Comparison of ENCODE assay signal across 19 cellular contexts in genomic region chr10:49613160-49613881, GRCh38. TPM values are rescaled to one million over a fixed set of nuclear protein-coding genes. Genes with fewer than 3 reads are reported as not detected.
A peak's percentile ranks its signal among the peaks of the same experiment; 100 is the strongest.
DNase-seq lines count a peak whose midpoint lies in the region; ATAC-seq and TF ChIP-seq lines count a peak whose summit lies in the region.
"Had no signal": no experiment of that assay in that cellular context is flagged by ENCODE, and none has a peak within 500 bp of the region (broad histone marks: within the 10 kb centered on the region; RNA-seq: fewer than 3 reads in every experiment).

No MANE protein-coding gene starts in this region.

- no peak overlapping the region for H3K4me3 Mint-ChIP-seq in stimulated activated naive B cell treated with anti-CD40 and anti-IgM and Interleukin-4, amounts not matched to agents 10 μg/mL and 1 μg/mL and 100 μg/mL, for 72 hours
- H3K4me3 Mint-ChIP-seq: activated naive CD8-positive, alpha-beta T cell had no signal

- no peak for TF ChIP-seq EP300 in gastroesophageal sphincter (IDR thresholded peaks at IDR 0.05)

- ATAC-seq in RWPE2 (ENCODE audit: low read depth) (no peak), GM21526 (IDR thresholded peaks at IDR 0.05; ENCODE audit: low FRiP score, unreplicated experiment) (no peak), gastroesophageal sphincter (no peak)
- no peak for ATAC-seq in stimulated activated naive B cell treated with anti-CD40 and anti-IgM and Interleukin-4, amounts not matched to agents 10 μg/mL and 1 μg/mL and 100 μg/mL, for 72 hours (replicated peaks)

- no peak for TF ChIP-seq POLR2A in gastroesophageal sphincter (IDR thresholded peaks at IDR 0.05)

- TF ChIP-seq CTCF in RWPE2 (IDR thresholded peaks at IDR 0.05; ENCODE audit: poor library complexity, severe bottlenecking) (no peak), gastroesophageal sphincter (IDR thresholded peaks at IDR 0.05) (no peak)

- WGBS in gastroesophageal sphincter (ENCODE audit: low coverage in 1 of 2), 2 donors, result 0% methylated on average over 2 of the region's 23 CpGs; no CpG with 5 or more reads in 1 of the 2 donors

- H3K9ac ChIP-seq in iPS-20b (ENCODE audit: low read depth, low read length), result no peak overlapping the region

- H3K4me3 ChIP-seq in RWPE2 (ENCODE audit: severe bottlenecking), result no peak overlapping the region
- H3K4me3 ChIP-seq in iPS-20b (ENCODE audit: low read length), result peak overlapping the region; percentile 53
- no peak overlapping the region for H3K4me3 ChIP-seq in gastroesophageal sphincter
- H3K4me3 ChIP-seq: SJSA1, smooth muscle cell, transverse colon had no signal

- H3K36me3 Mint-ChIP-seq in stimulated activated naive B cell treated with anti-CD40 and anti-IgM and Interleukin-4, amounts not matched to agents 10 μg/mL and 1 μg/mL and 100 μg/mL, for 72 hours, result peaks cover 10 to 13% of the 10 kb centered on the region in 2 donors
- H3K36me3 Mint-ChIP-seq: activated naive CD8-positive, alpha-beta T cell had no signal

- DNase-seq in NCI-H82 (lab: John Stamatoyannopoulos, UW) (peak; percentile 35), NCI-H82 treated with DMSO at 0.1 percent for 48 hours (lab: John Stamatoyannopoulos, UW; ENCODE audit: unreplicated experiment) (no peak), RWPE2 (ENCODE audit: low spot score) (peak; percentile 45)
- no peak for DNase-seq in stimulated activated naive B cell treated with anti-CD40 and anti-IgM and Interleukin-4, amounts not matched to agents 10 μg/mL and 1 μg/mL and 100 μg/mL, for 72 hours
- no peak for DNase-seq in activated naive CD4-positive, alpha-beta T cell treated with anti-CD3 and anti-CD28 coated beads, Interleukin-2, amount 50 U/mL, for 16 hours
- DNase-seq: activated CD4-positive, alpha-beta T cell treated with anti-CD3 and anti-CD28 coated beads for 4 hours; DMS79 treated with DMSO at 0.1 percent for 48 hours; effector memory CD4-positive, alpha-beta T cell; NCI-H2227 treated with DMSO at 0.1 percent for 48 hours; transverse colon had no signal

- peaks cover 69% of the 10 kb centered on the region for H3K27me3 ChIP-seq in RWPE2 (ENCODE audit: insufficient read depth, poor library complexity, severe bottlenecking)
- H3K27me3 ChIP-seq in iPS-20b (ENCODE audit: insufficient read depth, low read length), result peaks cover 100% of the 10 kb centered on the region
- H3K27me3 ChIP-seq in gastroesophageal sphincter, result peaks cover 99% of the 10 kb centered on the region

- H3K4me1 ChIP-seq in RWPE2 (ENCODE audit: insufficient read depth, poor library complexity, severe bottlenecking), result no peaks in the 10 kb centered on the region
- peaks cover 4% of the 10 kb centered on the region; the same call in 1 of the 2 replicates for H3K4me1 ChIP-seq in iPS-20b (ENCODE audit: insufficient read depth, low read length)
- peaks cover 0 to 37% (median 11%) of the 10 kb centered on the region in 3 donors for H3K4me1 ChIP-seq in gastroesophageal sphincter

- H3K36me3 ChIP-seq in RWPE2 (ENCODE audit: low read depth) (no peaks in the 10 kb centered on the region), iPS-20b (ENCODE audit: insufficient read depth, low read depth, low read length) (no peaks in the 10 kb centered on the region), gastroesophageal sphincter (no peaks in the 10 kb centered on the region)
- H3K36me3 ChIP-seq: SJSA1, transverse colon had no signal

- H3K9me3 ChIP-seq in RWPE2 (ENCODE audit: severe bottlenecking) (no peaks in the 10 kb centered on the region), iPS-20b (ENCODE audit: insufficient read depth, low read depth, low read length) (no peaks in the 10 kb centered on the region; the same call in 1 of the 2 replicates), gastroesophageal sphincter (no peaks in the 10 kb centered on the region)
- H3K9me3 ChIP-seq: transverse colon had no signal

- peaks cover 81 to 89% of the 10 kb centered on the region in 2 donors for H3K27me3 Mint-ChIP-seq in stimulated activated naive B cell treated with anti-CD40 and anti-IgM and Interleukin-4, amounts not matched to agents 10 μg/mL and 1 μg/mL and 100 μg/mL, for 72 hours

- H3K27ac ChIP-seq in RWPE2 (ENCODE audit: poor library complexity, severe bottlenecking) (no peak overlapping the region), iPS-20b (ENCODE audit: low read length) (no peak overlapping the region), gastroesophageal sphincter (no peak overlapping the region)
- H3K27ac ChIP-seq: C4-2B, SJSA1, transverse colon had no signal

- peak overlapping the region; percentile 85 for H3K27ac Mint-ChIP-seq in stimulated activated naive B cell treated with anti-CD40 and anti-IgM and Interleukin-4, amounts not matched to agents 10 μg/mL and 1 μg/mL and 100 μg/mL, for 72 hours
- H3K27ac Mint-ChIP-seq: activated naive CD8-positive, alpha-beta T cell had no signal

- peaks cover 26 to 38% of the 10 kb centered on the region in 2 donors for H3K4me1 Mint-ChIP-seq in stimulated activated naive B cell treated with anti-CD40 and anti-IgM and Interleukin-4, amounts not matched to agents 10 μg/mL and 1 μg/mL and 100 μg/mL, for 72 hours

- peaks cover 9 to 10% of the 10 kb centered on the region in 2 donors for H3K9me3 Mint-ChIP-seq in stimulated activated naive B cell treated with anti-CD40 and anti-IgM and Interleukin-4, amounts not matched to agents 10 μg/mL and 1 μg/mL and 100 μg/mL, for 72 hours

RNA-seq across cellular contexts. Expression of gene CHAT, which starts 0.5 kb away (rescaled TPM):
- 1 to 10 TPM in 1 of 4 donors, under 1 TPM in 1, not detected in 2; 0.94 to 1.6 TPM for total RNA-seq in gastroesophageal sphincter
- total RNA-seq: A172, left lobe of liver, SJSA1, smooth muscle cell had no signal

RNA-seq across cellular contexts. Expression of gene SLC18A3, which starts 3.2 kb away (rescaled TPM):
- 1 to 10 TPM in 2 of 4 donors, under 1 TPM in 1, not detected in 1; 0.12 to 1.7 (median 1.5) TPM for total RNA-seq in gastroesophageal sphincter
- total RNA-seq: A172, left lobe of liver, SJSA1, smooth muscle cell had no signal

Comparison
In these comparisons a context has a peak if more than half of its experiments do, and no peak if none do; other contexts are left out.
1. DNase-seq: peak in NCI-H82 (single experiment) and RWPE2 (single experiment); none in NCI-H82 treated with DMSO at 0.1 percent for 48 hours (single experiment), stimulated activated naive B cell treated with anti-CD40 and anti-IgM and Interleukin-4, amounts not matched to agents 10 μg/mL and 1 μg/mL and 100 μg/mL, for 72 hours (single experiment) and activated naive CD4-positive, alpha-beta T cell treated with anti-CD3 and anti-CD28 coated beads, Interleukin-2, amount 50 U/mL, for 16 hours (single experiment).